ENCODE assay signal across 25 cellular contexts in the genomic region with DNA sequence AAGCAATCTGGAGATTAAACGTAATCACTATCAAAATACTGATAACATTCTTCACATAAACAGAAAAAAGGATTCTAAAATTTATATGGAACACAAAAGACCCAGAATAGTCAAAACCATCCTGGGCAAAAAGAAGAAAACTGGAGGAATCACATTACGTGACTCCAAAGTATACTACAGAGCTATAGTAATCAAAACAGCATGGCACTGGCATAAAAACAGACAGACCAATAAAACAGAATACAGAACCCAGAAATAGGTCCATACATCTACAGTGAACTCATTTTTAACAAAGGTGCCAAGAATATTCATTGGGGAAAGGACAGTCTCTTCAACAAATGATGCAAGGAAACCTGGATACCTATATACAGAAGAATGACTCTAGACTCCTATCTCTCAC.
"Had no signal": no experiment of that assay in that cellular context is flagged by ENCODE, and none has a peak within 500 bp of the region (broad histone marks: within the 10 kb centered on the region; RNA-seq: fewer than 3 reads in every experiment).

No MANE protein-coding gene starts in this region.

- H3K9me3 ChIP-seq: esophagus squamous epithelium had no signal

- H3K27me3 ChIP-seq: esophagus squamous epithelium, gastrocnemius medialis, heart right ventricle, left lung had no signal

- H3K4me1 Mint-ChIP-seq: endodermal cell; mesothelial cell of epicardium; naive B cell; naive thymus-derived CD8-positive, alpha-beta T cell had no signal

- H3K4me1 ChIP-seq: esophagus squamous epithelium, gastrocnemius medialis, heart right ventricle, left lung, lower lobe of right lung had no signal

- H3K27ac ChIP-seq: epithelial cell of prostate, esophagus squamous epithelium, gastrocnemius medialis, heart right ventricle, left lung, lower lobe of right lung had no signal

- H3K27me3 Mint-ChIP-seq: dendritic cell treated with granulocyte-macrophage colony-stimulating factor and Interleukin-4, amounts not matched to agents 40 ng/mL and 50 ng/mL, for 4 days; naive B cell had no signal

- ATAC-seq: effector memory CD8-positive, alpha-beta T cell; esophagus mucosa; gastrocnemius medialis; heart right ventricle; left cardiac atrium; left lung; left ventricle myocardium superior; lower lobe of right lung; mucosa of descending colon; naive thymus-derived CD8-positive, alpha-beta T cell had no signal

- H3K36me3 Mint-ChIP-seq: naive thymus-derived CD8-positive, alpha-beta T cell had no signal

- H3K27ac Mint-ChIP-seq: dendritic cell treated with granulocyte-macrophage colony-stimulating factor and Interleukin-4, amounts not matched to agents 40 ng/mL and 50 ng/mL, for 4 days; effector memory CD8-positive, alpha-beta T cell; endodermal cell; mesothelial cell of epicardium; naive B cell; naive thymus-derived CD8-positive, alpha-beta T cell had no signal

- H3K4me3 Mint-ChIP-seq: dendritic cell treated with granulocyte-macrophage colony-stimulating factor and Interleukin-4, amounts not matched to agents 40 ng/mL and 50 ng/mL, for 4 days; effector memory CD8-positive, alpha-beta T cell; endodermal cell; mesothelial cell of epicardium; naive thymus-derived CD8-positive, alpha-beta T cell had no signal

- H3K36me3 ChIP-seq: esophagus squamous epithelium, gastrocnemius medialis, heart right ventricle, left lung, lower lobe of right lung had no signal

- DNase-seq: cortex of kidney; effector CD8-positive, alpha-beta T cell; effector memory CD8-positive, alpha-beta T cell; endodermal cell; erythroblast; esophagus squamous epithelium; foreskin fibroblast; foreskin melanocyte; gastrocnemius medialis; glutamatergic neuron; head of caudate nucleus; heart right ventricle; hippocampal formation; left cardiac atrium; left lung; left ventricle myocardium superior; lower lobe of right lung; mesenchymal stem cell; mucosa of descending colon; naive B cell; naive thymus-derived CD8-positive, alpha-beta T cell had no signal

- H3K4me3 ChIP-seq: esophagus squamous epithelium, gastrocnemius medialis, heart right ventricle, left lung, lower lobe of right lung, mucosa of descending colon had no signal
